ENCODE assay signal across 10 cellular contexts in genomic region chr11:123064268-123064657, GRCh38. TPM values are rescaled to one million over a fixed set of nuclear protein-coding genes. Genes with fewer than 3 reads are reported as not detected.
DNase-seq lines count a peak whose midpoint lies in the region; ATAC-seq and TF ChIP-seq lines count a peak whose summit lies in the region.
"Had no signal": no experiment of that assay in that cellular context is flagged by ENCODE, and none has a peak within 500 bp of the region (broad histone marks: within the 10 kb centered on the region; RNA-seq: fewer than 3 reads in every experiment).

No MANE protein-coding gene starts in this region.

- H3K9me3 Mint-ChIP-seq in activated CD8-positive, alpha-beta memory T cell treated with anti-CD3 and anti-CD28 coated beads, Interleukin-2, amount 10 ng/mL, durations not matched to agents 7 days and 5 days (ENCODE audit: low read depth): no peaks in the 10 kb centered on the region
- no peaks in the 10 kb centered on the region for H3K9me3 Mint-ChIP-seq in activated naive CD8-positive, alpha-beta T cell (ENCODE audit: low read depth)

- peak overlapping the region; percentile 100 for H3K27ac Mint-ChIP-seq in activated CD8-positive, alpha-beta memory T cell treated with anti-CD3 and anti-CD28 coated beads, Interleukin-2, amount 10 ng/mL, durations not matched to agents 7 days and 5 days
- H3K27ac Mint-ChIP-seq in activated naive CD8-positive, alpha-beta T cell: peak overlapping the region; percentile 100

- DNase-seq in activated CD8-positive, alpha-beta memory T cell treated with anti-CD3 and anti-CD28 coated beads, Interleukin-2, amount 10 ng/mL, durations not matched to agents 7 days and 5 days: no peak
- DNase-seq in activated CD8-positive, alpha-beta memory T cell treated with anti-CD3 and anti-CD28 coated beads, Interleukin-2, amount 50 U/mL, for 4 hours: no peak
- DNase-seq in right lobe of liver: no peak
- DNase-seq in left colon: no peak
- no peak for DNase-seq in H4 (ENCODE audit: low spot score)
- no peak for DNase-seq in GM10248 (ENCODE audit: extremely low spot score)
- DNase-seq: C1 segment of cervical spinal cord, H7 had no signal

- no peaks in the 10 kb centered on the region for H3K27me3 ChIP-seq in right lobe of liver

- WGBS in right lobe of liver (ENCODE audit: insufficient coverage, low coverage, low lambda C conversion rate, missing lambda C conversion rate): 65% methylated on average over 6 of the region's 6 CpGs

- H3K4me3 Mint-ChIP-seq in activated CD8-positive, alpha-beta memory T cell treated with anti-CD3 and anti-CD28 coated beads, Interleukin-2, amount 10 ng/mL, durations not matched to agents 7 days and 5 days: peak overlapping the region; percentile 99
- peak overlapping the region; percentile 99 for H3K4me3 Mint-ChIP-seq in activated naive CD8-positive, alpha-beta T cell

- no peaks in the 10 kb centered on the region for H3K27me3 Mint-ChIP-seq in activated CD8-positive, alpha-beta memory T cell treated with anti-CD3 and anti-CD28 coated beads, Interleukin-2, amount 10 ng/mL, durations not matched to agents 7 days and 5 days
- H3K27me3 Mint-ChIP-seq in activated naive CD8-positive, alpha-beta T cell: no peaks in the 10 kb centered on the region

- CTCF ChIA-PET in activated CD8-positive, alpha-beta memory T cell treated with anti-CD3 and anti-CD28 coated beads, Interleukin-2, amount 10 ng/mL, durations not matched to agents 7 days and 5 days (lab: Charles Lee): interaction anchor here (0.9 to 1.5 kb wide), 4 partner anchors 10 to 217 kb away, joined by 3 to 6 read pairs (median 3); no protein-coding TSS in a partner anchor
- CTCF ChIA-PET in GM10248 (lab: Yijun Ruan, JAX): interaction anchor here (1.0 to 5.2 kb wide), 3 partner anchors 10 to 415 kb away, joined by 3 to 21 read pairs (median 5); no protein-coding TSS in a partner anchor

- no peaks in the 10 kb centered on the region for H3K9me3 ChIP-seq in right lobe of liver

- no peak for ATAC-seq in activated CD8-positive, alpha-beta memory T cell treated with anti-CD3 and anti-CD28 coated beads, Interleukin-2, amount 10 ng/mL, durations not matched to agents 7 days and 5 days
- no peak for ATAC-seq in right lobe of liver
- no peak for ATAC-seq in left colon

- H3K36me3 ChIP-seq in right lobe of liver: peaks cover 0 to 19% (median 13%) of the 10 kb centered on the region in 4 donors

- TF ChIP-seq CTCF in right lobe of liver (IDR thresholded peaks at IDR 0.05) (no peak), GM10248 (IDR thresholded peaks at IDR 0.05; ENCODE audit: control extremely low read depth, extremely low read depth, low read depth, missing control alignments) (no peak)

- H3K27ac ChIP-seq in right lobe of liver (peak overlapping the region; percentile 100), temporal lobe (ENCODE audit: low read depth, low read length) (peak overlapping the region; percentile 99)

- no peak overlapping the region for H3K4me3 ChIP-seq in right lobe of liver

- H3K4me1 Mint-ChIP-seq in activated CD8-positive, alpha-beta memory T cell treated with anti-CD3 and anti-CD28 coated beads, Interleukin-2, amount 10 ng/mL, durations not matched to agents 7 days and 5 days: peaks cover 34% of the 10 kb centered on the region
- peaks cover 37% of the 10 kb centered on the region for H3K4me1 Mint-ChIP-seq in activated naive CD8-positive, alpha-beta T cell (ENCODE audit: low read depth)

- intact Hi-C loops in right lobe of liver (cut with DNase I) (no loop called here), left colon (cut with DNase I, micrococcal nuclease) (no loop called here)

- H3K4me1 ChIP-seq in right lobe of liver: peaks cover 0 to 8% (median 0%) of the 10 kb centered on the region in 4 donors

- TF ChIP-seq POLR2A in right lobe of liver (IDR thresholded peaks at IDR 0.05): no peak

- peaks cover 32% of the 10 kb centered on the region for H3K36me3 Mint-ChIP-seq in activated CD8-positive, alpha-beta memory T cell treated with anti-CD3 and anti-CD28 coated beads, Interleukin-2, amount 10 ng/mL, durations not matched to agents 7 days and 5 days
- H3K36me3 Mint-ChIP-seq in activated naive CD8-positive, alpha-beta T cell: peaks cover 28% of the 10 kb centered on the region

- POLR2A ChIA-PET in GM10248 (lab: Yijun Ruan, JAX): no interaction called here

RNA-seq across cellular contexts. Expression of gene HSPA8, which starts 2.3 kb away (rescaled TPM):
- 1,000 to 10,000 TPM; 1,728 to 2,522 TPM for total RNA-seq in activated CD8-positive, alpha-beta memory T cell treated with anti-CD3 and anti-CD28 coated beads, Interleukin-2, amount 10 ng/mL, durations not matched to agents 7 days and 5 days
- 100 to 1,000 TPM; 388 to 894 (median 659) TPM for total RNA-seq in right lobe of liver
- total RNA-seq in temporal lobe: 2,234 TPM
- 100 to 1,000 TPM; 553 to 705 TPM for total RNA-seq in left colon
- total RNA-seq in H4 (2014; rRNA removed; shearing (Covaris generic)): 3,716 and 4,248 TPM in 2 replicates
